Comparison of ENCODE assay signal across 1 cellular context in genomic region chrX:75278991-75279390, GRCh38.
TF ChIP-seq lines count a peak whose summit lies in the region.

No MANE protein-coding gene starts in this region.

TF ChIP-seq in GM23338, 12 proteins besides CTCF, POLR2A, EP300 and RAD21:
- TF ChIP-seq ZNF462 (CRISPR knock-in tag; IDR thresholded peaks at IDR 0.05) (0 out of 2 replicates have a peak, but pooled peaks have one; percentile 10), REST (IDR thresholded peaks at IDR 0.05; ENCODE audit: unreplicated experiment) (no peak)
